8 cellular contexts compared by ENCODE assay signal in genomic region chrX:71492086-71493065, GRCh38. TPM values are rescaled to one million over a fixed set of nuclear protein-coding genes. Genes with fewer than 3 reads are reported as not detected.
DNase-seq lines count a peak whose midpoint lies in the region; ATAC-seq and TF ChIP-seq lines count a peak whose summit lies in the region.

No MANE protein-coding gene starts in this region.

- POLR2A ChIA-PET in CD4-positive, alpha-beta memory T cell (lab: Charles Lee; ENCODE audit: partially characterized antibody) = interaction anchor here (0.9 to 4.6 kb wide), 5 partner anchors 40 to 160 kb away, joined by 3 to 50 read pairs (median 4); partner anchors contain the start of genes OGT and TAF1

- no peaks in the 10 kb centered on the region for H3K36me3 ChIP-seq in CD4-positive, alpha-beta memory T cell (ENCODE audit: insufficient read depth, low read length)
- H3K36me3 ChIP-seq in GM23338 (ENCODE audit: insufficient read depth) = no peaks in the 10 kb centered on the region
- no peaks in the 10 kb centered on the region for H3K36me3 ChIP-seq in brain microvascular endothelial cell (replicated peaks)
- no peaks in the 10 kb centered on the region for H3K36me3 ChIP-seq in lung (ENCODE audit: control insufficient read depth in 2 of 2, insufficient read depth in 2 of 2, low read length in 2 of 2)

- H3K9me3 ChIP-seq in CD4-positive, alpha-beta memory T cell (ENCODE audit: control insufficient read depth in 1 of 2, low read length in 2 of 2) = no peaks in the 10 kb centered on the region
- H3K9me3 ChIP-seq in lung (ENCODE audit: control insufficient read depth in 2 of 2, insufficient read depth in 1 of 2, low read length in 1 of 2) = peaks cover 0 to 4% of the 10 kb centered on the region in 2 donors

- intact Hi-C loops in CD4-positive, alpha-beta memory T cell (cut with micrococcal nuclease) = loop anchor here (1.0 kb wide), 1 partner anchor 40 kb away; no protein-coding TSS in a partner anchor

- H3K27me3 ChIP-seq in CD4-positive, alpha-beta memory T cell (ENCODE audit: insufficient read depth, low read length) = no peaks in the 10 kb centered on the region
- H3K27me3 ChIP-seq in GM23338 (ENCODE audit: insufficient read depth) (peaks cover 18% of the 10 kb centered on the region), brain microvascular endothelial cell (replicated peaks) (no peaks in the 10 kb centered on the region), lung (ENCODE audit: control insufficient read depth, insufficient read depth) (no peaks in the 10 kb centered on the region)

- H2AFZ ChIP-seq in GM23338 = peak overlapping the region; percentile 52; the same call in 1 of the 2 replicates

- H3K27ac Mint-ChIP-seq in CD4-positive, alpha-beta memory T cell = peak overlapping the region; percentile 42 to 93 (median 85)
- H3K27ac Mint-ChIP-seq in GM23338 = no peak overlapping the region
- H3K27ac Mint-ChIP-seq in T-helper 2 cell treated with Interferon-gamma antibody and Interleukin-4, amounts not matched to agents 5 μg/mL and 100 μg/mL, for 36 hours = peak overlapping the region; percentile 78

- H3K4me2 ChIP-seq in GM23338 = peak overlapping the region; percentile 71

- peak overlapping the region in 1 of 2 donors; percentile 64 for H3K4me3 ChIP-seq in CD4-positive, alpha-beta memory T cell (ENCODE audit: low read length in 2 of 2)
- H3K4me3 ChIP-seq in GM23338 (peak overlapping the region; percentile 49), brain microvascular endothelial cell (ENCODE audit: low read depth, low read length) (peak overlapping the region; percentile 60), lung (peak overlapping the region; percentile 47)

- H3K4me3 Mint-ChIP-seq in CD4-positive, alpha-beta memory T cell = peak overlapping the region; percentile 65 to 87 (median 84)
- H3K4me3 Mint-ChIP-seq in GM23338 = peak overlapping the region; percentile 61; the same call in 2 of the 3 replicates
- peak overlapping the region; percentile 82 for H3K4me3 Mint-ChIP-seq in T-helper 2 cell treated with Interferon-gamma antibody and Interleukin-4, amounts not matched to agents 5 μg/mL and 100 μg/mL, for 36 hours

- H3F3A ChIP-seq in GM23338 (replicated peaks; ENCODE audit: low read depth) = no peaks in the 10 kb centered on the region

- peak overlapping the region; percentile 43 for H3K27ac ChIP-seq in CD4-positive, alpha-beta memory T cell (ENCODE audit: low read depth, low read length)
- H3K27ac ChIP-seq in GM23338 (ENCODE audit: low read depth) = no peak overlapping the region
- no peak overlapping the region for H3K27ac ChIP-seq in brain microvascular endothelial cell
- H3K27ac ChIP-seq in lung (ENCODE audit: low read depth in 1 of 2, low read length in 1 of 2) = peak overlapping the region in 1 of 2 donors; percentile 34

- TF ChIP-seq CTCF in GM23338 (conservative IDR thresholded peaks at IDR 0.05; ENCODE audit: low read depth in 2 of 2) (no peak), brain microvascular endothelial cell (IDR thresholded peaks at IDR 0.05; ENCODE audit: low read depth, low read length, missing control alignments) (no peak), lung (IDR thresholded peaks at IDR 0.05; ENCODE audit: control extremely low read depth, extremely low read depth) (no peak)

- peaks cover 0 to 1% of the 10 kb centered on the region in 2 donors for H3K27me3 Mint-ChIP-seq in CD4-positive, alpha-beta memory T cell
- H3K27me3 Mint-ChIP-seq in GM23338 (ENCODE audit: insufficient read depth, low read depth, poor library complexity) = peaks cover 3% of the 10 kb centered on the region
- H3K27me3 Mint-ChIP-seq in T-helper 2 cell treated with Interferon-gamma antibody and Interleukin-4, amounts not matched to agents 5 μg/mL and 100 μg/mL, for 36 hours (ENCODE audit: low read depth) = no peaks in the 10 kb centered on the region

- in situ Hi-C loops in brain microvascular endothelial cell (cut with HindIII; ENCODE audit: low pct_ligation_motif_present, low sequenced_read_pairs) = no loop called here

- no peaks in the 10 kb centered on the region for H3K36me3 Mint-ChIP-seq in CD4-positive, alpha-beta memory T cell
- no peaks in the 10 kb centered on the region for H3K36me3 Mint-ChIP-seq in GM23338 (ENCODE audit: low read depth)
- H3K36me3 Mint-ChIP-seq in T-helper 2 cell treated with Interferon-gamma antibody and Interleukin-4, amounts not matched to agents 5 μg/mL and 100 μg/mL, for 36 hours (ENCODE audit: low read depth) = no peaks in the 10 kb centered on the region

- H3K4me1 ChIP-seq in CD4-positive, alpha-beta memory T cell (ENCODE audit: insufficient read depth, low read length) = peaks cover 8% of the 10 kb centered on the region
- H3K4me1 ChIP-seq in GM23338 (ENCODE audit: insufficient read depth) (no peaks in the 10 kb centered on the region), lung (ENCODE audit: control insufficient read depth in 2 of 2, insufficient read depth in 2 of 2, low read length in 2 of 2) (no peaks in the 10 kb centered on the region)

- ATAC-seq in GM23338 = peak; percentile 84
- peak; percentile 70 for ATAC-seq in lung (ENCODE audit: insufficient read depth, low FRiP score)

- peaks cover 0 to 2% (median 0%) of the 10 kb centered on the region in 8 donors for H3K9me3 Mint-ChIP-seq in CD4-positive, alpha-beta memory T cell
- H3K9me3 Mint-ChIP-seq in GM23338 = no peaks in the 10 kb centered on the region; the same call in 2 of the 3 replicates
- H3K9me3 Mint-ChIP-seq in T-helper 2 cell treated with Interferon-gamma antibody and Interleukin-4, amounts not matched to agents 5 μg/mL and 100 μg/mL, for 36 hours = no peaks in the 10 kb centered on the region

- CTCF ChIA-PET in CD4-positive, alpha-beta memory T cell (lab: Charles Lee; ENCODE audit: partially characterized antibody) = interaction anchor here (1.5 to 2.0 kb wide), 2 partner anchors 40 to 50 kb away, joined by 3 to 4 read pairs; no protein-coding TSS in a partner anchor

- no peaks in the 10 kb centered on the region for H3K79me2 ChIP-seq in GM23338 (replicated peaks; ENCODE audit: insufficient read depth)

- no peaks in the 10 kb centered on the region for H4K20me1 ChIP-seq in GM23338 (replicated peaks; ENCODE audit: insufficient read depth)

- peak; percentile 45 to 49 (median 48) for DNase-seq in CD4-positive, alpha-beta memory T cell
- peak; percentile 39 for DNase-seq in GM23338 (ENCODE audit: low spot score)
- DNase-seq in T-helper 2 cell treated with Interferon-gamma antibody and Interleukin-4, amounts not matched to agents 5 μg/mL and 100 μg/mL, for 36 hours (ENCODE audit: low spot score) = peak; percentile 34
- peak; percentile 51 for DNase-seq in brain microvascular endothelial cell
- DNase-seq in lung (ENCODE audit: low spot score) = peak; percentile 40
- DNase-seq in stimulated activated CD8-positive, alpha-beta memory T cell treated with anti-CD3 and anti-CD28 coated beads, Interleukin-4, amount 100 ng/mL, for 24 hours (ENCODE audit: low read depth) = peak; percentile 24
- DNase-seq in putamen (ENCODE audit: low spot score) = no peak
- DNase-seq in islet precursor cell = no peak

- H3K4me1 Mint-ChIP-seq in CD4-positive, alpha-beta memory T cell = peaks cover 4 to 8% (median 4%) of the 10 kb centered on the region in 4 donors
- peaks cover 4% of the 10 kb centered on the region; the same call in 2 of the 3 replicates for H3K4me1 Mint-ChIP-seq in GM23338
- H3K4me1 Mint-ChIP-seq in T-helper 2 cell treated with Interferon-gamma antibody and Interleukin-4, amounts not matched to agents 5 μg/mL and 100 μg/mL, for 36 hours (ENCODE audit: low read depth) = peaks cover 13% of the 10 kb centered on the region

- no peaks in the 10 kb centered on the region for H3K9me2 ChIP-seq in GM23338 (ENCODE audit: insufficient read depth)

- 8 to 36% methylated on average over 33 to 83 of the region's 83 CpGs for WGBS in lung, 2 donors

RNA-seq across cellular contexts. Expression of gene OGT, which starts 40.5 kb away (rescaled TPM):
- 100 to 1,000 TPM; 515 to 525 TPM for total RNA-seq in CD4-positive, alpha-beta memory T cell
- 10 to 100 TPM; 18.3 to 39.0 TPM for polyA plus RNA-seq in CD4-positive, alpha-beta memory T cell
- total RNA-seq in GM23338 (2014; rRNA removed; shearing (Covaris generic)) = 128 and 163 TPM in 2 replicates
- polyA plus RNA-seq in GM23338 (2016; fragmentation: Nextera tagmentation; extraction: Ambion mirVana) (35.5 and 43.3 TPM in 2 replicates), lung (10 to 100 TPM; 32.3 to 54.2 TPM)
- total RNA-seq in lung = 100 to 1,000 TPM in 1 of 2 donors, 10 to 100 TPM in 1; 91.3 to 385 TPM

Comparison
In these comparisons a context has a peak if more than half of its experiments do, and no peak if none do; other contexts are left out.
1. DNase-seq: peak in CD4-positive, alpha-beta memory T cell (5 of 5), GM23338 (single experiment), T-helper 2 cell treated with Interferon-gamma antibody and Interleukin-4, amounts not matched to agents 5 μg/mL and 100 μg/mL, for 36 hours (single experiment), brain microvascular endothelial cell (single experiment), lung (single experiment) and stimulated activated CD8-positive, alpha-beta memory T cell treated with anti-CD3 and anti-CD28 coated beads, Interleukin-4, amount 100 ng/mL, for 24 hours (single experiment); none in putamen (single experiment) and islet precursor cell (single experiment).
2. Peak in every context shown above with its lines, with median percentiles within 50 percentile points of each other: H3K4me3 Mint-ChIP-seq.